1 cellular context compared by ENCODE assay signal in the genomic region with DNA sequence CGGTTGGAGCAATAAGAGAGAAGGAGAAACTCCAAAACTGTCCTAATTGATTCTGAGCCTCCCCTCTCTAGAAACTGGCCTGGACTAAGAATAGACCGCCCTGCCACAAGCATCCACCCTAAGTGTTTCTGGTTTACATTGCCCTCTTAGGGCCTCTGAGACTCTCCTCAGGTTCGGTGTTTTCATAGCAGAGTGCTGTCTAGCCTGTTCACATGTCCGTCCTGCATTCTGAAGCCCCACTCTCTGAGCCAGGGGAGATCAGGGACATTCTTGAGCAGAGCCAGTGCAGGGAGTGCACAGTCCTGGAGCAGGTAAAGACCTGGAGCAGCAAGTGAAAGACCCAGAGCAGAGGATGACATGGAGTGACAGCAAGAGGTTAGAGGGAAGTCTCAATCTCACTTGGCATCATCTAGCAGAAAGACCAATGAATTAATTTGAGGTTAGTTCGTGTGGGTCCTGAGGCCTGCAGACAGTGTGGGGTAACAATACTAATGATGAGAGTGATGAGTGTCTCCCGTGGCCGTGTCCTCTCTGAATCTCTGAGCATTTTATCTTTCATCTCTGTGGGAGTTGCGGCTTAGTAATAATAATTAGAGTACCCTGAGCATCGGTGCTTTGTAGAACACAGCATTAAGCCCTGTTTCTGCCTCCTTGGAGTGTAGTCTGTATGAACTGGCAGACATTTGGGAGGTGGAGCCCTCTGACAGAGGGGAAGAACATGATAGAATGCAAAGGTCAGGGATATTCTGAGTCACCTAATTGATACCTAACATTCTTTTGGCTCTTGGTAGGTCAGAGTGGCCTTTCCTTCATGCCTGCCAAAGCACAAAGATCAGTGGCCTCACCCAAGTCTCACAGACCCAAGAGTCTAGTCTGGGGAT.
TF ChIP-seq lines count a peak whose summit lies in the region.

No MANE protein-coding gene starts in this region.

TF ChIP-seq in K562, 482 proteins besides CTCF, POLR2A, EP300 and RAD21:
- TF ChIP-seq SRSF9 (IDR thresholded peaks at IDR 0.05; ENCODE audit: borderline replicate concordance, low read depth, low read length) (no peak), ZNF551 (CRISPR knock-in tag; IDR thresholded peaks at IDR 0.05) (no peak), BDP1 (IDR thresholded peaks at IDR 0.05; ENCODE audit: insufficient read depth, insufficient read length) (no peak), CREBBP (IDR thresholded peaks at IDR 0.05; ENCODE audit: low read depth, low read length) (no peak)
